ENCODE assay signal across 8 cellular contexts in genomic region chr7:954330-955238, GRCh38. TPM values are rescaled to one million over a fixed set of nuclear protein-coding genes. Genes with fewer than 3 reads are reported as not detected.
DNase-seq lines count a peak whose midpoint lies in the region; ATAC-seq and TF ChIP-seq lines count a peak whose summit lies in the region.

A gene with protein sequence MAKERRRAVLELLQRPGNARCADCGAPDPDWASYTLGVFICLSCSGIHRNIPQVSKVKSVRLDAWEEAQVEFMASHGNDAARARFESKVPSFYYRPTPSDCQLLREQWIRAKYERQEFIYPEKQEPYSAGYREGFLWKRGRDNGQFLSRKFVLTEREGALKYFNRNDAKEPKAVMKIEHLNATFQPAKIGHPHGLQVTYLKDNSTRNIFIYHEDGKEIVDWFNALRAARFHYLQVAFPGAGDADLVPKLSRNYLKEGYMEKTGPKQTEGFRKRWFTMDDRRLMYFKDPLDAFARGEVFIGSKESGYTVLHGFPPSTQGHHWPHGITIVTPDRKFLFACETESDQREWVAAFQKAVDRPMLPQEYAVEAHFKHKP (minus strand): TSS chr7:954680. CDS start chr7:954477, 203 bp downstream.

- H3K27ac Mint-ChIP-seq in MCF 10A (ENCODE audit: low read depth, unreplicated experiment) = no peak within 1 kb of the TSS

- H3K9me3 Mint-ChIP-seq in MCF 10A (ENCODE audit: unreplicated experiment) = no peaks in the 10 kb centered on the region

- no peaks in the 10 kb centered on the region for H3K4me1 Mint-ChIP-seq in MCF 10A (ENCODE audit: insufficient read depth, unreplicated experiment)

- CTCF ChIA-PET in MCF 10A (lab: Yijun Ruan, JAX) = interaction anchor here (0.7 to 1.0 kb wide), 3 partner anchors 33 to 223 kb away, joined by 3 read pairs; no protein-coding TSS in a partner anchor

- H3K36me3 Mint-ChIP-seq in MCF 10A (ENCODE audit: insufficient read depth, unreplicated experiment) = peaks cover 11% of the 10 kb centered on the region

- DNase-seq in DMS53 (lab: John Stamatoyannopoulos, UW) (peak; percentile 79), DMS53 treated with DMSO at 0.1 percent for 48 hours (lab: John Stamatoyannopoulos, UW; ENCODE audit: unreplicated experiment) (no peak), MCF 10A (ENCODE audit: unreplicated experiment) (peak; percentile 49), kidney tubule cell (ENCODE audit: low spot score) (peak; percentile 61)
- peak; percentile 37 for DNase-seq in stimulated activated CD4-positive, alpha-beta T cell treated with anti-CD3 and anti-CD28 coated beads, Interleukin-1b, Interleukin-23, amount 100 ng/mL, for 48 hours
- no peak for DNase-seq in effector CD4-positive, alpha-beta T cell

- intact Hi-C loops in T-helper 2 cell treated with Interferon-gamma antibody and Interleukin-4, amounts not matched to agents 100 ng/mL and 5 ng/mL, for 36 hours (cut with micrococcal nuclease) = loop anchor here (1.0 to 5.0 kb wide), 3 partner anchors 32 to 167 kb away; no protein-coding TSS in a partner anchor
- intact Hi-C loops in MCF 10A (cut with micrococcal nuclease) = loop anchor here (2.0 kb wide), 1 partner anchor 46 kb away; no protein-coding TSS in a partner anchor

- BruUV-seq in MCF 10A (replicated peaks; lab: Mats Ljungman, UMichigan) = no TSS peak

- POLR2A ChIA-PET in MCF 10A (lab: Yijun Ruan, JAX) = interaction anchor here (2.2 kb wide), 1 partner anchor 20 kb away, joined by 11 read pairs; the partner anchor contains the start of gene COX19

- no peaks in the 10 kb centered on the region for H3K27me3 Mint-ChIP-seq in MCF 10A (ENCODE audit: insufficient read depth, unreplicated experiment)

- ATAC-seq in HG03097 (IDR thresholded peaks at IDR 0.05; ENCODE audit: low FRiP score, unreplicated experiment) = peak; percentile 45

- H3K4me3 Mint-ChIP-seq in MCF 10A (ENCODE audit: unreplicated experiment) = peak within 1 kb of the TSS; percentile 63

- no peak for TF ChIP-seq CTCF in MCF 10A (IDR thresholded peaks at IDR 0.05; ENCODE audit: unreplicated experiment)

RNA-seq across cellular contexts. Expression of the gene that starts here (rescaled TPM):
- total RNA-seq in T-helper 2 cell treated with Interferon-gamma antibody and Interleukin-4, amounts not matched to agents 100 ng/mL and 5 ng/mL, for 36 hours = 23.7 and 25.0 TPM in 2 replicates
- 7.0 and 10.5 TPM in 2 replicates for total RNA-seq in MCF 10A (2022)

Comparison
In these comparisons a context has a peak if more than half of its experiments do, and no peak if none do; other contexts are left out.
1. DNase-seq: peak in DMS53 (single experiment), MCF 10A (single experiment), kidney tubule cell (single experiment) and stimulated activated CD4-positive, alpha-beta T cell treated with anti-CD3 and anti-CD28 coated beads, Interleukin-1b, Interleukin-23, amount 100 ng/mL, for 48 hours (single experiment); none in DMS53 treated with DMSO at 0.1 percent for 48 hours (single experiment) and effector CD4-positive, alpha-beta T cell (single experiment).